Comparison of ENCODE assay signal across 15 cellular contexts in genomic region chr13:103640617-103641016, GRCh38.
DNase-seq lines count a peak whose midpoint lies in the region; ATAC-seq and TF ChIP-seq lines count a peak whose summit lies in the region.
"Had no signal": no experiment of that assay in that cellular context is flagged by ENCODE, and none has a peak within 500 bp of the region (broad histone marks: within the 10 kb centered on the region; RNA-seq: fewer than 3 reads in every experiment).

No MANE protein-coding gene starts in this region.

- H3K27ac ChIP-seq in heart right ventricle: peak overlapping the region in 1 of 10 donors; percentile 42
- H3K27ac ChIP-seq: BLaER1 had no signal

- peaks cover 0 to 11% (median 0%) of the 10 kb centered on the region in 11 donors for H3K9me3 ChIP-seq in heart right ventricle
- H3K9me3 ChIP-seq: BLaER1 had no signal

- peaks cover 0 to 3% (median 0%) of the 10 kb centered on the region in 9 donors for H3K4me1 ChIP-seq in heart right ventricle
- H3K4me1 ChIP-seq: BLaER1 had no signal

- WGBS in heart right ventricle, 2 donors: 51 to 66% methylated on average over 1 of the region's 1 CpG

- H3K27me3 ChIP-seq in heart right ventricle: no peaks in the 10 kb centered on the region
- H3K27me3 ChIP-seq: BLaER1 had no signal

- ATAC-seq in heart right ventricle (peak in 5 of 8 donors; percentile 39 to 63 (median 56)), Right ventricle myocardium superior (ENCODE audit: poor library complexity) (no peak), GM18498 (IDR thresholded peaks at IDR 0.05; ENCODE audit: unreplicated experiment) (no peak), GM21723 (IDR thresholded peaks at IDR 0.05; ENCODE audit: unreplicated experiment) (no peak)
- ATAC-seq: CD8-positive, alpha-beta T cell; HepG2 had no signal

- intact Hi-C loops in heart right ventricle (cut with DNase I): no loop called here
- intact Hi-C loops in Right ventricle myocardium superior (cut with DNase I): no loop called here

- no peaks in the 10 kb centered on the region for H3K36me3 ChIP-seq in heart right ventricle
- H3K36me3 ChIP-seq: BLaER1 had no signal

- no peak for DNase-seq in heart right ventricle
- no peak for DNase-seq in Right ventricle myocardium superior
- DNase-seq in NCI-H2171 treated with DMSO at 0.1 percent for 48 hours (lab: John Stamatoyannopoulos, UW): peak; percentile 73
- peak; percentile 32 for DNase-seq in choroid plexus epithelial cell (ENCODE audit: low read depth)
- no peak for DNase-seq in cerebellar cortex (ENCODE audit: low spot score)
- DNase-seq: CD8-positive, alpha-beta T cell; DMS53; KBM-7; NCI-H1105; NCI-H1694 treated with DMSO at 0.1 percent for 48 hours; NCI-H2107 had no signal

- TF ChIP-seq CTCF in heart right ventricle (IDR thresholded peaks at IDR 0.05) (no peak), choroid plexus epithelial cell (conservative IDR thresholded peaks at IDR 0.05; ENCODE audit: low read depth, low read length) (no peak)

- H3K4me3 ChIP-seq in heart right ventricle (no peak overlapping the region), choroid plexus epithelial cell (ENCODE audit: low read depth, low read length) (no peak overlapping the region)
- H3K4me3 ChIP-seq: BLaER1 had no signal

Comparison
In these comparisons a context has a peak if more than half of its experiments do, and no peak if none do; other contexts are left out.
1. ATAC-seq: peak in heart right ventricle (5 of 8); none in Right ventricle myocardium superior (single experiment), GM18498 (single experiment) and GM21723 (single experiment).
2. DNase-seq: peak in NCI-H2171 treated with DMSO at 0.1 percent for 48 hours (single experiment) and choroid plexus epithelial cell (single experiment); none in heart right ventricle (0 of 2), Right ventricle myocardium superior (single experiment) and cerebellar cortex (single experiment).